ENCODE assay signal across 8 cellular contexts in genomic region chr2:37653805-37654378, GRCh38. TPM values are rescaled to one million over a fixed set of nuclear protein-coding genes. Genes with fewer than 3 reads are reported as not detected.
DNase-seq lines count a peak whose midpoint lies in the region; ATAC-seq and TF ChIP-seq lines count a peak whose summit lies in the region.

No MANE protein-coding gene starts in this region.

- DNase-seq in activated CD4-positive, alpha-beta memory T cell treated with anti-CD3 and anti-CD28 coated beads for 36 hours = peak; percentile 63
- DNase-seq in thoracic aorta (ENCODE audit: low spot score) (no peak), HK-2 (ENCODE audit: unreplicated experiment) (no peak)
- no peak for DNase-seq in activated CD4-positive, CD25-positive, alpha-beta regulatory T cell treated with anti-CD3 and anti-CD28 coated beads, Interleukin-2, amount 50 U/mL, for 72 hours

- no peaks in the 10 kb centered on the region for H4K20me1 ChIP-seq in DOHH2 (ENCODE audit: control insufficient read depth, insufficient read depth, low read depth, low read length)

- peak overlapping the region; percentile 72 for H3K4me3 ChIP-seq in DOHH2 (ENCODE audit: low read length)
- H3K4me3 ChIP-seq in iPS-18a (ENCODE audit: low read length) = peak overlapping the region; percentile 41
- H3K4me3 ChIP-seq in thoracic aorta = peak overlapping the region; percentile 15

- peak overlapping the region; percentile 83 for H3K27ac Mint-ChIP-seq in activated CD4-positive, alpha-beta memory T cell treated with anti-CD3 and anti-CD28 coated beads for 36 hours

- H3F3A ChIP-seq in DOHH2 (ENCODE audit: control insufficient read depth, insufficient read depth) = peaks cover 26% of the 10 kb centered on the region

- H3K9me2 ChIP-seq in DOHH2 (replicated peaks; ENCODE audit: control insufficient read depth, low read length) = no peaks in the 10 kb centered on the region

- H3K36me3 ChIP-seq in DOHH2 (ENCODE audit: control insufficient read depth, low read length) (no peaks in the 10 kb centered on the region), iPS-18a (ENCODE audit: control insufficient read depth, low read depth, low read length) (no peaks in the 10 kb centered on the region), thoracic aorta (no peaks in the 10 kb centered on the region)

- peak overlapping the region; percentile 97 for H3K4me2 ChIP-seq in DOHH2 (ENCODE audit: low read length)

- intact Hi-C loops in activated CD4-positive, alpha-beta memory T cell treated with anti-CD3 and anti-CD28 coated beads for 36 hours (cut with micrococcal nuclease) = loop anchor here (5.0 kb wide), 1 partner anchor 467 kb away; the partner anchor contains the start of gene SULT6B1

- no peaks in the 10 kb centered on the region for H3K79me2 ChIP-seq in DOHH2 (ENCODE audit: control insufficient read depth, low read length)

- H3K27me3 Mint-ChIP-seq in activated CD4-positive, alpha-beta memory T cell treated with anti-CD3 and anti-CD28 coated beads for 36 hours = no peaks in the 10 kb centered on the region

- H3K9ac ChIP-seq in iPS-18a (ENCODE audit: low read length) = no peak overlapping the region

- H3K4me3 Mint-ChIP-seq in activated CD4-positive, alpha-beta memory T cell treated with anti-CD3 and anti-CD28 coated beads for 36 hours = peak overlapping the region; percentile 28

- H3K4me1 ChIP-seq in DOHH2 (ENCODE audit: control insufficient read depth, low read length) (peaks cover 74% of the 10 kb centered on the region), iPS-18a (ENCODE audit: control insufficient read depth, low read depth, low read length) (peaks cover 58% of the 10 kb centered on the region), thoracic aorta (ENCODE audit: control insufficient read depth in 1 of 2, low read depth in 2 of 2) (peaks cover 47 to 95% of the 10 kb centered on the region in 2 donors)

- no peak for TF ChIP-seq CTCF in DOHH2 (IDR thresholded peaks at IDR 0.05; ENCODE audit: low read depth, low read length, poor library complexity, severe bottlenecking)
- no peak for TF ChIP-seq CTCF in thoracic aorta (IDR thresholded peaks at IDR 0.05)

- CTCF ChIA-PET in activated CD4-positive, alpha-beta memory T cell treated with anti-CD3 and anti-CD28 coated beads for 36 hours (lab: Charles Lee) = interaction anchor here (1.0 to 1.8 kb wide), 4 partner anchors 9 to 237 kb away, joined by 3 to 11 read pairs (median 4); no protein-coding TSS in a partner anchor

- no peaks in the 10 kb centered on the region for H3K9me3 ChIP-seq in DOHH2 (ENCODE audit: control insufficient read depth, insufficient read depth, low read length)
- H3K9me3 ChIP-seq in iPS-18a (ENCODE audit: control insufficient read depth, low read depth, low read length) = no peaks in the 10 kb centered on the region
- no peaks in the 10 kb centered on the region for H3K9me3 ChIP-seq in thoracic aorta

- H3K4me1 Mint-ChIP-seq in activated CD4-positive, alpha-beta memory T cell treated with anti-CD3 and anti-CD28 coated beads for 36 hours (ENCODE audit: low read depth) = peaks cover 94% of the 10 kb centered on the region

- H3K9me3 Mint-ChIP-seq in activated CD4-positive, alpha-beta memory T cell treated with anti-CD3 and anti-CD28 coated beads for 36 hours = no peaks in the 10 kb centered on the region

- ATAC-seq in GM19463 (IDR thresholded peaks at IDR 0.05; ENCODE audit: unreplicated experiment) (peak; percentile 53), HG03565 (IDR thresholded peaks at IDR 0.05; ENCODE audit: unreplicated experiment) (peak; percentile 31), thoracic aorta (ENCODE audit: insufficient number of reproducible peaks, low FRiP score, low read depth) (no peak)

- peak overlapping the region; percentile 53 for H3K27ac ChIP-seq in DOHH2 (ENCODE audit: low read depth, low read length)
- H3K27ac ChIP-seq in iPS-18a (ENCODE audit: low read length) = no peak overlapping the region
- peak overlapping the region; percentile 64 to 77 for H3K27ac ChIP-seq in thoracic aorta

- H3K27me3 ChIP-seq in DOHH2 (ENCODE audit: control insufficient read depth, low read length) = peaks cover 19% of the 10 kb centered on the region
- H3K27me3 ChIP-seq in iPS-18a (ENCODE audit: control insufficient read depth, insufficient read depth, low read length) = peaks cover 7% of the 10 kb centered on the region
- no peaks in the 10 kb centered on the region for H3K27me3 ChIP-seq in thoracic aorta (replicated peaks; ENCODE audit: insufficient read depth)

- POLR2A ChIA-PET in activated CD4-positive, alpha-beta memory T cell treated with anti-CD3 and anti-CD28 coated beads for 36 hours (lab: Charles Lee) = interaction anchor here (1.2 to 2.5 kb wide), 3 partner anchors 13 to 30 kb away, joined by 3 to 12 read pairs (median 5); partner anchors contain the start of gene CDC42EP3

- H3K36me3 Mint-ChIP-seq in activated CD4-positive, alpha-beta memory T cell treated with anti-CD3 and anti-CD28 coated beads for 36 hours = peaks cover 13% of the 10 kb centered on the region

RNA-seq across cellular contexts. Expression of gene CDC42EP3, which starts 17.6 kb away (rescaled TPM):
- total RNA-seq in activated CD4-positive, alpha-beta memory T cell treated with anti-CD3 and anti-CD28 coated beads for 36 hours = 10 to 100 TPM; 24.0 to 24.8 TPM
- total RNA-seq in thoracic aorta = 10 to 100 TPM; 42.2 to 57.4 TPM

Comparison
In these comparisons a context has a peak if more than half of its experiments do, and no peak if none do; other contexts are left out.
1. H3K4me3 ChIP-seq: peak in every context shown above with its lines; median percentile 72 in DOHH2; 41 in iPS-18a; 15 in thoracic aorta.